In the genomic region with DNA sequence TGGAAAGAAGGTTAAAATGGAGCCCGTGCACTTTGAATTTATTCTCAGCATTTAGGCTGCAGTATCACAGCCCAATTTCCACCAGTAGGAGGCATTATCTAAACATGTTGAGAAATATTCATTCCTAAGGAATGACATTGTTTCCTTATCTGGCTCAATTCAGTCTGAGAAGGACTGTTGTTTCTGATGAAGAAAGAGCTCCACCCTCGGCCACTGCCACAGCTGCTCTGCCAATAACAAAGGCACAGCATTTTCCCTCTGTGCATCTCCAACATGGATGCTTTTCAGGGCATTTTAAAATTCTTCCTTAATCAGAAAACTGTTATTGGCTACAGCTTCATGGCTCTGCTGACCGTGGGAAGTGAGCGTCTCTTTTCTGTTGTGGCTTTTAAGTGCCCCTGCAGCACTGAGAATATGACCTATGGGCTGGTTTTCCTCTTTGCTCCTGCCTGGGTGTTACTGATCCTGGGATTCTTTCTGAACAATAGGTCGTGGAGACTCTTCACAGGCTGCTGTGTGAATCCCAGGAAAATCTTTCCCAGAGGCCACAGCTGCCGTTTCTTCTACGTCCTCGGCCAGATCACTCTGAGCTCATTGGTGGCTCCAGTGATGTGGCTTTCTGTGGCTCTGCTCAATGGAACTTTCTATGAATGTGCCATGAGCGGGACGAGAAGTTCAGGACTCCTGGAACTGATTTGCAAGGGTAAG, we compare ENCODE assay signal across 9 cellular contexts. TPM values are rescaled to one million over a fixed set of nuclear protein-coding genes. Genes with fewer than 3 reads are reported as not detected.
DNase-seq lines count a peak whose midpoint lies in the region; ATAC-seq and TF ChIP-seq lines count a peak whose summit lies in the region.
"Had no signal": no experiment of that assay in that cellular context is flagged by ENCODE, and none has a peak within 500 bp of the region (broad histone marks: within the 10 kb centered on the region; RNA-seq: fewer than 3 reads in every experiment).

A gene with protein sequence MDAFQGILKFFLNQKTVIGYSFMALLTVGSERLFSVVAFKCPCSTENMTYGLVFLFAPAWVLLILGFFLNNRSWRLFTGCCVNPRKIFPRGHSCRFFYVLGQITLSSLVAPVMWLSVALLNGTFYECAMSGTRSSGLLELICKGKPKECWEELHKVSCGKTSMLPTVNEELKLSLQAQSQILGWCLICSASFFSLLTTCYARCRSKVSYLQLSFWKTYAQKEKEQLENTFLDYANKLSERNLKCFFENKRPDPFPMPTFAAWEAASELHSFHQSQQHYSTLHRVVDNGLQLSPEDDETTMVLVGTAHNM (plus strand): TSS at position 216 of the 708 bp plus-strand sequence. CDS start 58 bp downstream, at position 274.

- H3K4me2 ChIP-seq in PC-3 (ENCODE audit: low read length): no peak within 1 kb of the TSS

- H3K36me3 ChIP-seq in PC-3 (ENCODE audit: low read depth, low read length) (no peaks in the 10 kb centered on the region), esophagus (ENCODE audit: control insufficient read depth in 2 of 2, insufficient read depth in 2 of 2, low read length in 1 of 2) (no peaks in the 10 kb centered on the region)

- H3K27ac Mint-ChIP-seq in nephron: peak within 1 kb of the TSS; percentile 59 to 93 (median 90)

- no peaks in the 10 kb centered on the region for H3F3A ChIP-seq in PC-3 (ENCODE audit: low read length, unreplicated experiment)

- CTCF ChIA-PET in PC-3 (lab: Charles Lee): interaction anchor here (0.6 to 1.0 kb wide), 5 partner anchors 19 to 65 kb away, joined by 3 to 9 read pairs (median 4); no protein-coding TSS in a partner anchor

- H3K36me3 Mint-ChIP-seq in nephron (ENCODE audit: low read depth): no peaks in the 10 kb centered on the region

- peaks cover 14% of the 10 kb centered on the region for H3K4me1 Mint-ChIP-seq in nephron

- H3K27ac ChIP-seq in PC-3 (ENCODE audit: low read length) (no peak within 1 kb of the TSS), esophagus (ENCODE audit: low read depth in 2 of 2, low read length in 1 of 2) (peak within 1 kb of the TSS; percentile 53 to 63)

- intact Hi-C loops in PC-3 (cut with micrococcal nuclease): no loop called here

- no peak within 1 kb of the TSS for H3K9ac ChIP-seq in PC-3 (ENCODE audit: low read length)

- H3K4me1 ChIP-seq in PC-3 (ENCODE audit: insufficient read depth, low read length): 0 out of 2 replicates have a peak, but pooled peaks cover 5% of the 10 kb centered on the region
- H3K4me1 ChIP-seq in esophagus (ENCODE audit: control insufficient read depth in 2 of 2, insufficient read depth in 2 of 2, low read length in 1 of 2): peaks cover 0 to 5% of the 10 kb centered on the region in 2 donors

- H3K4me3 Mint-ChIP-seq in nephron: peak within 1 kb of the TSS; percentile 56 to 69 (median 64)

- H3K27me3 Mint-ChIP-seq in nephron (ENCODE audit: low read depth): no peaks in the 10 kb centered on the region

- H3K27me3 ChIP-seq in PC-3 (ENCODE audit: low read length): no peaks in the 10 kb centered on the region
- H3K27me3 ChIP-seq in esophagus (ENCODE audit: control insufficient read depth in 1 of 2, insufficient read depth in 2 of 2, low read length in 2 of 2): no peaks in the 10 kb centered on the region

- POLR2A ChIA-PET in PC-3 (lab: Charles Lee; ENCODE audit: unreplicated experiment): no interaction called here

- H4K20me1 ChIP-seq in PC-3 (ENCODE audit: low read length): no peaks in the 10 kb centered on the region

- H3K4me3 ChIP-seq in PC-3 (ENCODE audit: low read length): no peak within 1 kb of the TSS
- peak within 1 kb of the TSS; percentile 1 to 36 for H3K4me3 ChIP-seq in esophagus (ENCODE audit: low read depth in 1 of 2, low read length in 2 of 2)

- no peaks in the 10 kb centered on the region for H3K9me3 ChIP-seq in PC-3 (ENCODE audit: low read length)
- H3K9me3 ChIP-seq in esophagus (ENCODE audit: control insufficient read depth in 2 of 2, insufficient read depth in 1 of 2, low read depth in 1 of 2, low read length in 1 of 2): no peaks in the 10 kb centered on the region

- BruUV-seq in PC-3 (replicated peaks; lab: Mats Ljungman, UMichigan): no TSS peak

- DNase-seq in PC-3: peak; percentile 83
- no peak for DNase-seq in SHP77 treated with DMSO at 0.1 percent for 48 hours (lab: John Stamatoyannopoulos, UW)

- H2AFZ ChIP-seq in PC-3 (ENCODE audit: low read length): peak within 1 kb of the TSS; percentile 59; the same call in 1 of the 2 replicates

- H3K9me2 ChIP-seq in PC-3 (replicated peaks; ENCODE audit: low read length): no peaks in the 10 kb centered on the region

- TF ChIP-seq CTCF in GM12873 (IDR thresholded peaks at IDR 0.05; ENCODE audit: insufficient read depth, low read depth, low read length, missing control alignments) (peak; percentile 29), PC-3 (conservative IDR thresholded peaks at IDR 0.05; ENCODE audit: low read depth, low read length) (peak; percentile 71), nephron (IDR thresholded peaks at IDR 0.05; ENCODE audit: unreplicated experiment in 3 of 3) (peak in 2 of 3 experiments; percentile 34 to 35)

- H3K9me3 Mint-ChIP-seq in nephron: peaks cover 21% of the 10 kb centered on the region

- 50 to 65% methylated on average over 10 of the region's 10 CpGs for WGBS in esophagus, 2 donors

- H3K79me2 ChIP-seq in PC-3 (ENCODE audit: low read length): no peaks in the 10 kb centered on the region

- ATAC-seq in PC-3 (peak; percentile 81), HG03097 (IDR thresholded peaks at IDR 0.05; ENCODE audit: low FRiP score, unreplicated experiment) (no peak), GM18867 (IDR thresholded peaks at IDR 0.05; ENCODE audit: unreplicated experiment) (no peak), HG02588 (IDR thresholded peaks at IDR 0.05; ENCODE audit: unreplicated experiment) (no peak)

RNA-seq across cellular contexts. Expression of the gene that starts here (rescaled TPM):
- total RNA-seq in PC-3 (2014; rRNA removed): not detected in 2 replicates
- under 1 TPM; 0.12 to 0.21 TPM for polyA plus RNA-seq in esophagus
- total RNA-seq: T-helper 1 cell treated with Interleukin-12 subunit alpha and Interleukin-12 subunit beta and Interleukin-4 antibody, amounts not matched to agents 30 ng/mL and 1 ng/mL, for 36 hours had no signal

Comparison
In these comparisons a context has a peak if more than half of its experiments do, and no peak if none do; other contexts are left out.
1. Peak in DNase-seq and ATAC-seq in PC-3; RNA of the gene not detected or under 1 TPM.